In the genomic region with DNA sequence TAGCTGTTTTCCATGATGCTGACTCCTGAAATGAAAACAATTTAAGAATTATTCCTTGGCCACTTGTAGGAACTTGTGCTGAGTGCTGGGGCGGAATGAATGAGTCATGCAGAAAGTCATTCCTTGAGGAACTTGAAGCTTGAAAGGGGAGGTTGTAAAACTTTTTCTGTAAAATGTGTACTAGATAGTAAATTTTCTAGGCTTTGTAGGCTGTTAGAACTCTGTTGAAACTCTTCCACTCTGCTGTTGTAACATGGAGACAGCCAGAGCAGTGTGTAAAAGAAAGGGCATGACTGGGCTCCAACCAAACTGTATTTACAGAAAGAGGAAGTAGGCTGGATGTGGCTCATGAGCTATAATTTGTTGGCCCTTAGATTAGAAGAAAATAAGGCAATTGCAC, we compare ENCODE assay signal across 9 cellular contexts. TPM values are rescaled to one million over a fixed set of nuclear protein-coding genes. Genes with fewer than 3 reads are reported as not detected.
DNase-seq lines count a peak whose midpoint lies in the region; ATAC-seq and TF ChIP-seq lines count a peak whose summit lies in the region.
"Had no signal": no experiment of that assay in that cellular context is flagged by ENCODE, and none has a peak within 500 bp of the region (broad histone marks: within the 10 kb centered on the region; RNA-seq: fewer than 3 reads in every experiment).

No MANE protein-coding gene starts in this region.

- H3K36me3 Mint-ChIP-seq in activated CD4-positive, alpha-beta T cell treated with anti-CD3 and anti-CD28 coated beads, Interleukin-2, amount 10 ng/mL, durations not matched to agents 24 days and 14 days (ENCODE audit: low read depth), result no peaks in the 10 kb centered on the region

- TF ChIP-seq POLR2A in gastroesophageal sphincter (IDR thresholded peaks at IDR 0.05), result no peak

- H3K36me3 ChIP-seq in gastroesophageal sphincter, result no peaks in the 10 kb centered on the region

- DNase-seq in AML-193 (lab: John Stamatoyannopoulos, UW), result peak; percentile 96 to 99
- peak; percentile 96 for DNase-seq in SKM-1 (lab: John Stamatoyannopoulos, UW; ENCODE audit: unreplicated experiment)
- peak; percentile 61 for DNase-seq in sciatic nerve (ENCODE audit: low spot score)
- no peak for DNase-seq in NCI-H524 treated with DMSO at 0.1 percent for 48 hours (lab: John Stamatoyannopoulos, UW)
- no peak for DNase-seq in activated CD4-positive, alpha-beta T cell treated with anti-CD3 and anti-CD28 coated beads, Interleukin-2, amount 10 ng/mL, durations not matched to agents 24 days and 14 days

- H3K27ac Mint-ChIP-seq in activated CD4-positive, alpha-beta T cell treated with anti-CD3 and anti-CD28 coated beads, Interleukin-2, amount 10 ng/mL, durations not matched to agents 24 days and 14 days, result no peak overlapping the region
- H3K27ac Mint-ChIP-seq: stimulated activated naive CD8-positive, alpha-beta T cell treated with anti-CD3 and anti-CD28 coated beads, Interleukin-15, Interleukin-2, amounts not matched to agents 100 ng/mL and 50 ng/mL, for 24 hours had no signal

- peaks cover 0 to 32% (median 17%) of the 10 kb centered on the region in 3 donors for H3K4me1 ChIP-seq in gastroesophageal sphincter

- intact Hi-C loops in sciatic nerve (cut with DNase I), result no loop called here
- intact Hi-C loops in activated CD4-positive, alpha-beta T cell treated with anti-CD3 and anti-CD28 coated beads, Interleukin-2, amount 10 ng/mL, durations not matched to agents 24 days and 14 days (cut with micrococcal nuclease), result no loop called here

- no peak for TF ChIP-seq CTCF in gastroesophageal sphincter (IDR thresholded peaks at IDR 0.05)

- no peaks in the 10 kb centered on the region for H3K9me3 Mint-ChIP-seq in activated CD4-positive, alpha-beta T cell treated with anti-CD3 and anti-CD28 coated beads, Interleukin-2, amount 10 ng/mL, durations not matched to agents 24 days and 14 days

- H3K4me3 ChIP-seq in gastroesophageal sphincter, result no peak overlapping the region

- H3K27me3 ChIP-seq in gastroesophageal sphincter, result no peaks in the 10 kb centered on the region

- H3K9me3 ChIP-seq in gastroesophageal sphincter, result no peaks in the 10 kb centered on the region

- WGBS in gastroesophageal sphincter (ENCODE audit: low coverage in 1 of 2), 2 donors, result 11 to 33% methylated on average over 1 of the region's 1 CpG

- ATAC-seq in HG02610 (IDR thresholded peaks at IDR 0.05; ENCODE audit: unreplicated experiment) (peak; percentile 42), gastroesophageal sphincter (peak; percentile 83), sciatic nerve (peak; percentile 85), HG03196 (IDR thresholded peaks at IDR 0.05; ENCODE audit: unreplicated experiment) (no peak)

- H3K4me3 Mint-ChIP-seq in activated CD4-positive, alpha-beta T cell treated with anti-CD3 and anti-CD28 coated beads, Interleukin-2, amount 10 ng/mL, durations not matched to agents 24 days and 14 days, result no peak overlapping the region
- H3K4me3 Mint-ChIP-seq: stimulated activated naive CD8-positive, alpha-beta T cell treated with anti-CD3 and anti-CD28 coated beads, Interleukin-15, Interleukin-2, amounts not matched to agents 100 ng/mL and 50 ng/mL, for 24 hours had no signal

- H3K4me1 Mint-ChIP-seq in activated CD4-positive, alpha-beta T cell treated with anti-CD3 and anti-CD28 coated beads, Interleukin-2, amount 10 ng/mL, durations not matched to agents 24 days and 14 days, result no peaks in the 10 kb centered on the region

- H3K27me3 Mint-ChIP-seq in activated CD4-positive, alpha-beta T cell treated with anti-CD3 and anti-CD28 coated beads, Interleukin-2, amount 10 ng/mL, durations not matched to agents 24 days and 14 days, result peaks cover 2% of the 10 kb centered on the region
- H3K27me3 Mint-ChIP-seq: stimulated activated naive CD8-positive, alpha-beta T cell treated with anti-CD3 and anti-CD28 coated beads, Interleukin-15, Interleukin-2, amounts not matched to agents 100 ng/mL and 50 ng/mL, for 24 hours had no signal

- TF ChIP-seq EP300 in gastroesophageal sphincter (IDR thresholded peaks at IDR 0.05), result no peak

- peak overlapping the region; percentile 34 to 60 (median 56) for H3K27ac ChIP-seq in gastroesophageal sphincter

RNA-seq across cellular contexts. Expression of a gene that starts 46.1 kb away (rescaled TPM):
- total RNA-seq in gastroesophageal sphincter (100 to 1,000 TPM in 1 of 4 donors, 10 to 100 TPM in 3; 54.4 to 113 (median 71.3) TPM), sciatic nerve (383 TPM)
- total RNA-seq in activated CD4-positive, alpha-beta T cell treated with anti-CD3 and anti-CD28 coated beads, Interleukin-2, amount 10 ng/mL, durations not matched to agents 24 days and 14 days, result not detected in 2 replicates

Comparison
In these comparisons a context has a peak if more than half of its experiments do, and no peak if none do; other contexts are left out.
1. DNase-seq: peak in AML-193 (2 of 2), SKM-1 (single experiment) and sciatic nerve (single experiment); none in NCI-H524 treated with DMSO at 0.1 percent for 48 hours (single experiment) and activated CD4-positive, alpha-beta T cell treated with anti-CD3 and anti-CD28 coated beads, Interleukin-2, amount 10 ng/mL, durations not matched to agents 24 days and 14 days (single experiment).
2. RNA of a gene that starts 46.1 kb away (total RNA-seq): 383 TPM in sciatic nerve (single experiment) and 54.4 to 113 TPM in gastroesophageal sphincter; not detected in activated CD4-positive, alpha-beta T cell treated with anti-CD3 and anti-CD28 coated beads, Interleukin-2, amount 10 ng/mL, durations not matched to agents 24 days and 14 days; every median in the first group is over 10 times any median in the second.